12 cellular contexts compared by ENCODE assay signal in the genomic region with DNA sequence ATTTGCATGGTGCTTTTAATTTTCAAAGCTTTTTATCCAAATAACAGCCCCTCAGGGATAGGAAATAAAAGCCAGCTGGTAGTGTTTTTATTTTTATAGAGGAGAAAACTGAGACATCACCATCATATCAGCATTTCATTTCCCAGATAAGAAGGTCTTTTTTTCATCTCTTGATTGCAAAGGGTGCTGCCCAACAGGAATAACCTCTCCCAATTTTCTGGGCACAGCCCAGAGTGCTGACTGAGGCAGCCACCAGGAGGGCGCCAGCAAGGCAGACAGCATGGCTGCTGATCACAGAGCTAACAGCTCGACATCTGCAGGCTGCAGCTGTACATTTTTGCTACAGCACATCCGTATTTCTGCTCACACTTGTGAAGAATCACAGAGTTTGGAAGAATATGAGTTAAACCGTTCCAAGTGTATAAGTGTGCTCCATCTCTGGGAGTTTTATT.
DNase-seq lines count a peak whose midpoint lies in the region; ATAC-seq and TF ChIP-seq lines count a peak whose summit lies in the region.
"Had no signal": no experiment of that assay in that cellular context is flagged by ENCODE, and none has a peak within 500 bp of the region (broad histone marks: within the 10 kb centered on the region; RNA-seq: fewer than 3 reads in every experiment).

No MANE protein-coding gene starts in this region.

- no peak overlapping the region for H3K27ac ChIP-seq in endodermal cell (ENCODE audit: low read depth, low read length)
- H3K27ac ChIP-seq: body of pancreas had no signal

- peaks cover 10% of the 10 kb centered on the region for H3K4me1 Mint-ChIP-seq in endodermal cell
- peaks cover 33% of the 10 kb centered on the region for H3K4me1 Mint-ChIP-seq in stimulated activated memory B cell treated with anti-CD40 and anti-IgM and Interleukin-4, amounts not matched to agents 10 μg/mL and 1 μg/mL and 100 μg/mL, for 72 hours

- H3K4me3 Mint-ChIP-seq in endodermal cell, result no peak overlapping the region
- H3K4me3 Mint-ChIP-seq in stimulated activated memory B cell treated with anti-CD40 and anti-IgM and Interleukin-4, amounts not matched to agents 10 μg/mL and 1 μg/mL and 100 μg/mL, for 72 hours, result no peak overlapping the region

- ATAC-seq in stimulated activated memory B cell treated with anti-CD40 and anti-IgM and Interleukin-4, amounts not matched to agents 10 μg/mL and 1 μg/mL and 100 μg/mL, for 72 hours, result no peak
- no peak for ATAC-seq in HG03565 (IDR thresholded peaks at IDR 0.05; ENCODE audit: unreplicated experiment)
- ATAC-seq: body of pancreas had no signal

- no peaks in the 10 kb centered on the region for H3K27me3 ChIP-seq in endodermal cell (ENCODE audit: control insufficient read depth, insufficient read depth, low read length, poor library complexity, severe bottlenecking)
- H3K27me3 ChIP-seq: body of pancreas had no signal

- no peak overlapping the region for H3K4me3 ChIP-seq in endodermal cell (ENCODE audit: low read length)
- H3K4me3 ChIP-seq: body of pancreas had no signal

- H3K9me3 ChIP-seq in endodermal cell (ENCODE audit: control insufficient read depth, low read length), result no peaks in the 10 kb centered on the region
- H3K9me3 ChIP-seq: body of pancreas had no signal

- WGBS in endodermal cell (ENCODE audit: insufficient coverage in 1 of 2, insufficient read length in 1 of 2), 2 experiments, result 89 to 100% methylated on average over 3 to 4 of the region's 4 CpGs

- TF ChIP-seq CTCF in endodermal cell (conservative IDR thresholded peaks at IDR 0.05), result peak; percentile 63

- no peaks in the 10 kb centered on the region for H3K27me3 Mint-ChIP-seq in endodermal cell (ENCODE audit: insufficient read depth)
- no peaks in the 10 kb centered on the region for H3K27me3 Mint-ChIP-seq in stimulated activated memory B cell treated with anti-CD40 and anti-IgM and Interleukin-4, amounts not matched to agents 10 μg/mL and 1 μg/mL and 100 μg/mL, for 72 hours

- H3K9ac ChIP-seq in endodermal cell (ENCODE audit: extremely low read depth, low read length, poor library complexity, severe bottlenecking), result no peak overlapping the region

- peak in 2 of 3 experiments; percentile 12 to 32 for DNase-seq in NCI-H1417 (lab: John Stamatoyannopoulos, UW)
- DNase-seq in NCI-H1417 treated with DMSO at 0.1 percent for 48 hours (lab: John Stamatoyannopoulos, UW), result no peak
- DNase-seq in NCI-H526 treated with DMSO at 0.1 percent for 48 hours (lab: John Stamatoyannopoulos, UW), result peak; percentile 91
- no peak for DNase-seq in endodermal cell
- DNase-seq in OCI-M2 (lab: John Stamatoyannopoulos, UW; ENCODE audit: unreplicated experiment), result no peak
- DNase-seq in NOMO-1 treated with dmso at 0.1 percent for 144 hours (lab: John Stamatoyannopoulos, UW; ENCODE audit: unreplicated experiment), result no peak
- DNase-seq: body of pancreas; mesenchymal stem cell; SIG-M5; stimulated activated CD8-positive, alpha-beta memory T cell treated with anti-CD3 and anti-CD28 coated beads, Interleukin-4, amount 100 ng/mL, for 48 hours had no signal

- no peaks in the 10 kb centered on the region for H3K4me1 ChIP-seq in endodermal cell (ENCODE audit: control insufficient read depth, insufficient read depth, low read length)

- peaks cover 4% of the 10 kb centered on the region for H3K36me3 Mint-ChIP-seq in endodermal cell (ENCODE audit: low read depth)
- H3K36me3 Mint-ChIP-seq in stimulated activated memory B cell treated with anti-CD40 and anti-IgM and Interleukin-4, amounts not matched to agents 10 μg/mL and 1 μg/mL and 100 μg/mL, for 72 hours, result no peaks in the 10 kb centered on the region

- H3K9me3 Mint-ChIP-seq in endodermal cell, result no peaks in the 10 kb centered on the region
- no peaks in the 10 kb centered on the region for H3K9me3 Mint-ChIP-seq in stimulated activated memory B cell treated with anti-CD40 and anti-IgM and Interleukin-4, amounts not matched to agents 10 μg/mL and 1 μg/mL and 100 μg/mL, for 72 hours

- no peak overlapping the region for H3K27ac Mint-ChIP-seq in endodermal cell
- H3K27ac Mint-ChIP-seq in stimulated activated memory B cell treated with anti-CD40 and anti-IgM and Interleukin-4, amounts not matched to agents 10 μg/mL and 1 μg/mL and 100 μg/mL, for 72 hours, result peak overlapping the region; percentile 10

- H3K36me3 ChIP-seq in endodermal cell (ENCODE audit: control insufficient read depth, insufficient read depth, low read length), result no peaks in the 10 kb centered on the region

Comparison
In these comparisons a context has a peak if more than half of its experiments do, and no peak if none do; other contexts are left out.
1. DNase-seq: peak in NCI-H1417 (2 of 3) and NCI-H526 treated with DMSO at 0.1 percent for 48 hours (single experiment); none in NCI-H1417 treated with DMSO at 0.1 percent for 48 hours (single experiment), endodermal cell (single experiment), OCI-M2 (single experiment) and NOMO-1 treated with dmso at 0.1 percent for 144 hours (single experiment).